In the genomic region with DNA sequence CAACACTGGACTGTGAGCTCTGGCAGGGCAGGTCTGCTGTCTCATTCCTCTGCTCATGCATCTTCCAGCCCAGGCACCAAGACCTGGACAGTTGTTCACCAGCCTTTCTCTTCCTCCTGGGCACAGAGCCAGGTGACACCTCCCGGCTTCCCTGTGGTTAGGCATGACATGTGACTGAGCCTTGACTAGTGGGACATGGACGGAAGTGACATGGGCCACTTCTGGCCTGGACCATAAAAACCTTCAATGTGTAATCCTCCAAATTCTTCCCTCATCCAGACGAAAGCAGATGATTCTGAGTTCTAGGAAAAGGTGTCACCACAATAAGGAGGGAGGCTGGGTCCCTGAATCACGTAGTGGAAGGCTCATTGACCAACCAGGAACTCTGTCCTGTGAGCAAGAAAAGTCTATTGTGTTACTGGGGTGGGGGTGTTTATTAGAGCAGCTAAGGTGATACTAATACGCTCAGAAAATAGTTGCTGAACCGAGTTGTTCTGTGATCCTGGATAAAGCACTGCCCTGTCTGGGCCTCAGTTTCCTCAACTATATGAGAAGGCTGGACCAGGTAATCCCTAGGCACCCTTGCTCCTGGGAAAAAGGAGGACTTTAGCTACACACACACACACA, we compare ENCODE assay signal across 12 cellular contexts. TPM values are rescaled to one million over a fixed set of nuclear protein-coding genes. Genes with fewer than 3 reads are reported as not detected.
A peak's percentile ranks its signal among the peaks of the same experiment; 100 is the strongest.
DNase-seq lines count a peak whose midpoint lies in the region; ATAC-seq and TF ChIP-seq lines count a peak whose summit lies in the region.
"Had no signal": no experiment of that assay in that cellular context is flagged by ENCODE, and none has a peak within 500 bp of the region (broad histone marks: within the 10 kb centered on the region; RNA-seq: fewer than 3 reads in every experiment).

No MANE protein-coding gene starts in this region.

- H3K36me3 ChIP-seq in Loucy (ENCODE audit: insufficient read depth, low read length), result no peaks in the 10 kb centered on the region
- H3K36me3 ChIP-seq: cardiac muscle cell had no signal

- H3K4me3 Mint-ChIP-seq in activated T-helper 17 cell treated with anti-CD3 and anti-CD28 coated beads, Interleukin-2, amount 50 U/mL, for 72 hours, result no peak overlapping the region
- H3K4me3 Mint-ChIP-seq: T-helper 1 cell treated with Interleukin-12 subunit alpha and Interleukin-12 subunit beta and Interleukin-4 antibody, amounts not matched to agents 30 μg/mL and 1 μg/mL, for 36 hours had no signal

- H3F3A ChIP-seq in Loucy (ENCODE audit: low read depth), result no peaks in the 10 kb centered on the region

- H3K4me2 ChIP-seq in Loucy (ENCODE audit: low read depth, low read length, poor library complexity, severe bottlenecking), result no peak overlapping the region

- H3K36me3 Mint-ChIP-seq in activated T-helper 17 cell treated with anti-CD3 and anti-CD28 coated beads, Interleukin-2, amount 50 U/mL, for 72 hours (ENCODE audit: low read depth), result no peaks in the 10 kb centered on the region

- ATAC-seq in activated T-helper 17 cell treated with anti-CD3 and anti-CD28 coated beads, Interleukin-2, amount 50 U/mL, for 72 hours (replicated peaks), result peak; percentile 81
- no peak for ATAC-seq in GM18858 (IDR thresholded peaks at IDR 0.05; ENCODE audit: unreplicated experiment)
- no peak for ATAC-seq in HG02970 (IDR thresholded peaks at IDR 0.05; ENCODE audit: low FRiP score, unreplicated experiment)

- H3K4me1 ChIP-seq in Loucy (ENCODE audit: insufficient read depth, low read length, poor library complexity, severe bottlenecking), result peaks cover 10% of the 10 kb centered on the region

- no peaks in the 10 kb centered on the region for H3K27me3 Mint-ChIP-seq in activated T-helper 17 cell treated with anti-CD3 and anti-CD28 coated beads, Interleukin-2, amount 50 U/mL, for 72 hours

- no peaks in the 10 kb centered on the region for H3K79me2 ChIP-seq in Loucy (ENCODE audit: insufficient read depth, low read length)

- no peak overlapping the region for H3K4me3 ChIP-seq in Loucy (ENCODE audit: low read length, poor library complexity, severe bottlenecking)
- H3K4me3 ChIP-seq: cardiac muscle cell, psoas muscle had no signal

- no peak overlapping the region for H3K9ac ChIP-seq in Loucy (ENCODE audit: low read depth, low read length, poor library complexity, severe bottlenecking)

- no peak overlapping the region for H3K27ac Mint-ChIP-seq in activated T-helper 17 cell treated with anti-CD3 and anti-CD28 coated beads, Interleukin-2, amount 50 U/mL, for 72 hours

- no peaks in the 10 kb centered on the region for H3K9me3 ChIP-seq in Loucy (ENCODE audit: insufficient read depth, low read depth, low read length)
- H3K9me3 ChIP-seq: psoas muscle had no signal

- no peaks in the 10 kb centered on the region for H3K9me2 ChIP-seq in Loucy (replicated peaks; ENCODE audit: low read depth, low read length)

- peak overlapping the region; percentile 50; the same call in 1 of the 2 replicates for H2AFZ ChIP-seq in Loucy (ENCODE audit: low read length)

- H3K9me3 Mint-ChIP-seq in activated T-helper 17 cell treated with anti-CD3 and anti-CD28 coated beads, Interleukin-2, amount 50 U/mL, for 72 hours, result no peaks in the 10 kb centered on the region
- H3K9me3 Mint-ChIP-seq: T-helper 1 cell treated with Interleukin-12 subunit alpha and Interleukin-12 subunit beta and Interleukin-4 antibody, amounts not matched to agents 30 μg/mL and 1 μg/mL, for 36 hours had no signal

- no peak for TF ChIP-seq CTCF in Loucy (conservative IDR thresholded peaks at IDR 0.05; ENCODE audit: low read length)

- DNase-seq in EL (peak; percentile 36), pons (ENCODE audit: low spot score) (peak; percentile 73), NCI-H526 treated with DMSO at 0.1 percent for 48 hours (lab: John Stamatoyannopoulos, UW) (no peak)
- DNase-seq: activated T-cell treated with anti-CD3 and anti-CD28 coated beads, Interleukin-2, amount 50 U/mL, for 48 hours; NCI-H2227 treated with DMSO at 0.1 percent for 48 hours; psoas muscle had no signal

- H3K27me3 ChIP-seq in Loucy (ENCODE audit: insufficient read depth, low read length, poor library complexity, severe bottlenecking), result no peaks in the 10 kb centered on the region
- H3K27me3 ChIP-seq: cardiac muscle cell had no signal

- H4K20me1 ChIP-seq in Loucy (ENCODE audit: insufficient read depth, low read length, poor library complexity, severe bottlenecking), result no peaks in the 10 kb centered on the region

- peaks cover 10% of the 10 kb centered on the region for H3K4me1 Mint-ChIP-seq in activated T-helper 17 cell treated with anti-CD3 and anti-CD28 coated beads, Interleukin-2, amount 50 U/mL, for 72 hours

RNA-seq across cellular contexts. Expression of a gene that starts 26.6 kb away (rescaled TPM):
- total RNA-seq in activated T-helper 17 cell treated with anti-CD3 and anti-CD28 coated beads, Interleukin-2, amount 50 U/mL, for 72 hours, result under 1 TPM; 0.06 to 0.45 TPM
